ENCODE assay signal across 8 cellular contexts in genomic region chr1:155273134-155273982, GRCh38. TPM values are rescaled to one million over a fixed set of nuclear protein-coding genes. Genes with fewer than 3 reads are reported as not detected.
DNase-seq lines count a peak whose midpoint lies in the region; ATAC-seq and TF ChIP-seq lines count a peak whose summit lies in the region.

TSS of gene CLK2 (minus strand) at chr1:155273504. CDS start at chr1:155270977, 2,527 bp downstream.

- H3K27ac Mint-ChIP-seq in central memory CD8-positive, alpha-beta T cell (ENCODE audit: low read depth): peak within 1 kb of the TSS; percentile 17

- ATAC-seq in GM19043 (IDR thresholded peaks at IDR 0.05; ENCODE audit: low read depth, unreplicated experiment) (peak; percentile 66), HG03378 (IDR thresholded peaks at IDR 0.05; ENCODE audit: unreplicated experiment) (peak; percentile 62)
- ATAC-seq in activated CD4-positive, CD25-positive, alpha-beta regulatory T cell treated with anti-CD3 and anti-CD28 coated beads, Interleukin-2, amount 50 U/mL, for 24 hours: peak; percentile 88 to 90
- peak; percentile 90 for ATAC-seq in central memory CD8-positive, alpha-beta T cell (replicated peaks; ENCODE audit: extremely low read depth, poor library complexity, severe bottlenecking)

- H3K4me1 Mint-ChIP-seq in central memory CD8-positive, alpha-beta T cell: peaks cover 37% of the 10 kb centered on the region

- peak within 1 kb of the TSS; percentile 75 for H3K4me3 Mint-ChIP-seq in central memory CD8-positive, alpha-beta T cell

- no peak for TF ChIP-seq CTCF in AG09319 (IDR thresholded peaks at IDR 0.05; ENCODE audit: low read depth, low read length)

- no peaks in the 10 kb centered on the region for H3K27me3 Mint-ChIP-seq in central memory CD8-positive, alpha-beta T cell

- H3K9me3 Mint-ChIP-seq in central memory CD8-positive, alpha-beta T cell: no peaks in the 10 kb centered on the region

- peak; percentile 69 for DNase-seq in AG09319 (ENCODE audit: extremely low read depth, low read depth)
- DNase-seq in NCI-H460 (ENCODE audit: extremely low read depth, low read depth): peak; percentile 96
- peak; percentile 81 to 86 for DNase-seq in central memory CD8-positive, alpha-beta T cell (ENCODE audit: low spot score in 2 of 2)
- peak; percentile 99 for DNase-seq in islet precursor cell
- peak; percentile 91 to 98 (median 93) for DNase-seq in stimulated activated CD4-positive, alpha-beta T cell treated with anti-CD3 and anti-CD28 coated beads, Interleukin-12 subunit alpha, Interleukin-12 subunit beta, amount 100 ng/mL, for 48 hours (ENCODE audit: low read depth in 2 of 3, low spot score in 1 of 3)

- peaks cover 35% of the 10 kb centered on the region for H3K36me3 Mint-ChIP-seq in central memory CD8-positive, alpha-beta T cell (ENCODE audit: insufficient read depth)

RNA-seq across cellular contexts. Expression of gene CLK2, which starts in this region (rescaled TPM):
- 37.3 and 48.3 TPM in 2 replicates for total RNA-seq in NCI-H460 (2014; rRNA removed; shearing (Covaris generic))
- polyA plus RNA-seq in NCI-H460 (2014; cell fraction: nucleus; rRNA removed): 258 and 290 TPM in 2 replicates

Comparison
In these comparisons a context has a peak if more than half of its experiments do, and no peak if none do; other contexts are left out.
1. Peak in every context shown above with its lines: DNase-seq and ATAC-seq.